Comparison of ENCODE assay signal across 15 cellular contexts in genomic region chr20:4896119-4896700, GRCh38.
DNase-seq lines count a peak whose midpoint lies in the region; ATAC-seq, FAIRE-seq and TF ChIP-seq lines count a peak whose summit lies in the region.
"Had no signal": no experiment of that assay in that cellular context is flagged by ENCODE, and none has a peak within 500 bp of the region (broad histone marks: within the 10 kb centered on the region; RNA-seq: fewer than 3 reads in every experiment).

No MANE protein-coding gene starts in this region.

- FAIRE-seq in H1 (lab: Jason Lieb, UNC) (no peak), GM12892 (lab: Jason Lieb, UNC) (no peak)
- FAIRE-seq: D721Med had no signal

- H2BK120ac ChIP-seq in H1 (replicated peaks; ENCODE audit: low read depth, low read length), result no peak overlapping the region

- no peaks in the 10 kb centered on the region for H3K27me3 ChIP-seq in BLaER1 treated with 17β-estradiol and CSF1 and Interleukin-3, amounts not matched to agents 10 nM and 100 nM
- H3K27me3 ChIP-seq in MM.1S (replicated peaks; ENCODE audit: insufficient read depth, low read length) (no peaks in the 10 kb centered on the region), H1 (replicated peaks in 1 of 4; ENCODE audit: control insufficient read depth in 3 of 4, extremely low read depth in 1 of 4, insufficient read depth in 3 of 4, low read length in 3 of 4) (no peaks in the 10 kb centered on the region; a peak in 1 of 7 replicates)
- H3K27me3 ChIP-seq: Peyer's patch had no signal

- H3K23ac ChIP-seq in H1 (ENCODE audit: insufficient read length), result no peak overlapping the region

- DNase-seq in MM.1S (no peak), H1 (ENCODE audit: low read depth in 1 of 2, low spot score in 2 of 2) (no peak), retina (peak; percentile 44), GM13977 (ENCODE audit: low spot score) (no peak), GM12892 (ENCODE audit: insufficient read length) (no peak), NCI-H1092 (lab: John Stamatoyannopoulos, UW) (no peak)
- no peak for DNase-seq in activated naive CD4-positive, alpha-beta T cell treated with anti-CD3 and anti-CD28 coated beads, Interleukin-2, amount 50 U/mL, for 72 hours (ENCODE audit: low spot score in 2 of 2)
- DNase-seq: DMS79 treated with DMSO at 0.1 percent for 48 hours, HCEC 1CT, IMR-90, NCI-H345, Peyer's patch had no signal

- TF ChIP-seq EP300 in H1 (IDR thresholded peaks at IDR 0.05; ENCODE audit: borderline replicate concordance in 1 of 2, low read depth in 2 of 2, low read length in 2 of 2), result no peak

- TF ChIP-seq CTCF in MM.1S (IDR thresholded peaks at IDR 0.05; ENCODE audit: low read length) (no peak), H1 (IDR thresholded peaks at IDR 0.05; ENCODE audit: control extremely low read depth in 1 of 3, insufficient read depth in 1 of 3, low read depth in 1 of 3, low read length in 3 of 3) (no peak), GM13977 (IDR thresholded peaks at IDR 0.05; ENCODE audit: extremely low read depth, insufficient read depth, missing control alignments) (no peak)

- no peak overlapping the region for H3K14ac ChIP-seq in H1 (ENCODE audit: insufficient read length)

- no peaks in the 10 kb centered on the region for H3K9me2 ChIP-seq in MM.1S (replicated peaks; ENCODE audit: insufficient read depth, low read length)

- peaks cover 24% of the 10 kb centered on the region for H3F3A ChIP-seq in MM.1S (ENCODE audit: insufficient read depth, low read length)

- H2BK5ac ChIP-seq in H1 (ENCODE audit: low read depth, low read length), result peak overlapping the region; percentile 18; the same call in 1 of the 2 replicates

- CTCF ChIA-PET in H1 (lab: Charles Lee; ENCODE audit: partially characterized antibody), result interaction anchor here (0.6 to 2.2 kb wide), 8 partner anchors 11 to 156 kb away, joined by 3 to 9 read pairs (median 4); no protein-coding TSS in a partner anchor

- H4K8ac ChIP-seq in H1 (ENCODE audit: extremely low read depth, insufficient read depth, low read length), result peak overlapping the region; percentile 73; the same call in 1 of the 2 replicates

- H3K23me2 ChIP-seq in H1 (ENCODE audit: low read depth, low read length), result no peaks in the 10 kb centered on the region

- in situ Hi-C loops in GM13977 (cut with MboI; ENCODE audit: low pct_unique_long_range_greater_than_20kb, low sequenced_read_pairs, unreplicated experiment), result no loop called here

- peak overlapping the region in 7 of 11 experiments; percentile 1 to 35 (median 12); a peak in 6 of 22 replicates for H3K9ac ChIP-seq in BLaER1 treated with 17β-estradiol and CSF1 and Interleukin-3, amounts not matched to agents 10 nM and 100 nM
- H3K9ac ChIP-seq in MM.1S (ENCODE audit: low read length), result peak overlapping the region; percentile 57
- H3K9ac ChIP-seq in H1 (replicated peaks in 1 of 4; ENCODE audit: extremely low read depth in 1 of 4, low read depth in 3 of 4, low read length in 3 of 4), result no peak overlapping the region; a peak in 1 of 7 replicates

- POLR2A ChIA-PET in H1 (lab: Charles Lee; ENCODE audit: partially characterized antibody), result no interaction called here

- peaks cover 35 to 68% (median 54%) of the 10 kb centered on the region in 11 experiments for H3K36me3 ChIP-seq in BLaER1 treated with 17β-estradiol and CSF1 and Interleukin-3, amounts not matched to agents 10 nM and 100 nM
- H3K36me3 ChIP-seq in MM.1S (replicated peaks; ENCODE audit: insufficient read depth, low read length), result no peaks in the 10 kb centered on the region
- no peaks in the 10 kb centered on the region for H3K36me3 ChIP-seq in H1 (ENCODE audit: control insufficient read depth in 2 of 4, insufficient read depth in 4 of 4, low read length in 3 of 4)
- H3K36me3 ChIP-seq: Peyer's patch had no signal

- peak overlapping the region; percentile 43; the same call in 1 of the 2 replicates for H2AK5ac ChIP-seq in H1 (ENCODE audit: low read depth, low read length)

- H4K91ac ChIP-seq in H1 (replicated peaks; ENCODE audit: insufficient read length, low read length), result peak overlapping the region; percentile 52

- peak overlapping the region; percentile 38; the same call in 1 of the 2 replicates for H3K18ac ChIP-seq in H1 (ENCODE audit: extremely low read depth, low read length)

- H3K4me2 ChIP-seq in BLaER1 treated with 17β-estradiol and CSF1 and Interleukin-3, amounts not matched to agents 10 nM and 100 nM, result peak overlapping the region; percentile 77 to 92 (median 85)
- H3K4me2 ChIP-seq in MM.1S (ENCODE audit: low read depth, low read length) (peak overlapping the region; percentile 74; the same call in 1 of the 2 replicates), H1 (ENCODE audit: insufficient read depth in 1 of 2, low read depth in 2 of 2, low read length in 2 of 2) (no peak overlapping the region)

- no peaks in the 10 kb centered on the region for H3K9me3 Mint-ChIP-seq in activated naive CD4-positive, alpha-beta T cell treated with anti-CD3 and anti-CD28 coated beads, Interleukin-2, amount 50 U/mL, for 72 hours
- H3K9me3 Mint-ChIP-seq: CD4-positive, alpha-beta memory T cell had no signal

- TF ChIP-seq POLR2A in H1 (IDR thresholded peaks at IDR 0.05; ENCODE audit: control extremely low read depth in 1 of 2, low read depth in 2 of 2, low read length in 2 of 2), result no peak
- TF ChIP-seq POLR2A in GM12892 (IDR thresholded peaks at IDR 0.05; ENCODE audit: low read depth, low read length), result no peak

- H3K27ac ChIP-seq in BLaER1 treated with 17β-estradiol and CSF1 and Interleukin-3, amounts not matched to agents 10 nM and 100 nM, result peak overlapping the region in 4 of 11 experiments; percentile 31 to 68 (median 50); a peak in 8 of 22 replicates
- H3K27ac ChIP-seq in MM.1S (ENCODE audit: low read length), result peak overlapping the region; percentile 89
- H3K27ac ChIP-seq in H1 (ENCODE audit: low read depth, low read length), result no peak overlapping the region
- H3K27ac ChIP-seq: Peyer's patch had no signal

- H2BK15ac ChIP-seq in H1 (ENCODE audit: low read length), result peak overlapping the region; percentile 53; the same call in 1 of the 2 replicates

- H3K4ac ChIP-seq in H1 (replicated peaks; ENCODE audit: insufficient read length, low read depth, low read length), result peak overlapping the region; percentile 34

- ATAC-seq in activated naive CD4-positive, alpha-beta T cell treated with anti-CD3 and anti-CD28 coated beads, Interleukin-2, amount 50 U/mL, for 72 hours, result no peak

- H2BK20ac ChIP-seq in H1 (ENCODE audit: low read length), result no peak overlapping the region

- H4K5ac ChIP-seq in H1 (ENCODE audit: insufficient read length, low read depth, low read length), result no peak overlapping the region

- H2BK12ac ChIP-seq in H1 (ENCODE audit: low read depth, low read length), result peak overlapping the region; percentile 62; the same call in 1 of the 2 replicates

- peaks cover 43 to 76% (median 59%) of the 10 kb centered on the region in 11 experiments; a peak in 20 of 22 replicates for H4K20me1 ChIP-seq in BLaER1 treated with 17β-estradiol and CSF1 and Interleukin-3, amounts not matched to agents 10 nM and 100 nM
- no peaks in the 10 kb centered on the region for H4K20me1 ChIP-seq in MM.1S (ENCODE audit: insufficient read depth, low read length)
- no peaks in the 10 kb centered on the region for H4K20me1 ChIP-seq in H1 (replicated peaks in 1 of 2; ENCODE audit: control insufficient read depth in 1 of 2, insufficient read depth in 2 of 2, low read length in 2 of 2)

- H2AFZ ChIP-seq in MM.1S (ENCODE audit: low read length) (no peak overlapping the region), H1 (ENCODE audit: low read length) (no peak overlapping the region)

- H3K4me3 ChIP-seq in BLaER1 treated with 17β-estradiol and CSF1 and Interleukin-3, amounts not matched to agents 10 nM and 100 nM, result peak overlapping the region in 1 of 10 experiments; percentile 5; a peak in 2 of 20 replicates
- no peak overlapping the region for H3K4me3 ChIP-seq in MM.1S (ENCODE audit: low read length)
- H3K4me3 ChIP-seq in H1 (ENCODE audit: extremely low read depth in 1 of 4, insufficient read depth in 2 of 4, low read depth in 3 of 4, low read length in 4 of 4), result no peak overlapping the region
- H3K4me3 ChIP-seq: Peyer's patch had no signal

- no peak overlapping the region for H3K27ac Mint-ChIP-seq in activated naive CD4-positive, alpha-beta T cell treated with anti-CD3 and anti-CD28 coated beads, Interleukin-2, amount 50 U/mL, for 72 hours

- H3K79me2 ChIP-seq in MM.1S (ENCODE audit: low read length) (peaks cover 15% of the 10 kb centered on the region), H1 (ENCODE audit: control insufficient read depth in 1 of 2, insufficient read depth in 2 of 2, low read length in 2 of 2) (no peaks in the 10 kb centered on the region)

- no peaks in the 10 kb centered on the region for H3K36me3 Mint-ChIP-seq in activated naive CD4-positive, alpha-beta T cell treated with anti-CD3 and anti-CD28 coated beads, Interleukin-2, amount 50 U/mL, for 72 hours

- 88% methylated on average over 14 of the region's 16 CpGs; no CpG with 5 or more reads in 1 of the 2 experiments for WGBS in H1 (ENCODE audit: extremely low coverage in 1 of 2, insufficient coverage in 1 of 2, insufficient read length in 1 of 2, insufficient replicate concordance in 2 of 2, low coverage in 1 of 2, low lambda C conversion rate in 2 of 2, missing lambda C conversion rate in 1 of 2), 2 experiments

- H3K9me3 ChIP-seq in BLaER1 treated with 17β-estradiol and CSF1 and Interleukin-3, amounts not matched to agents 10 nM and 100 nM (replicated peaks in 1 of 11), result no peaks in the 10 kb centered on the region
- H3K9me3 ChIP-seq in MM.1S (replicated peaks; ENCODE audit: insufficient read depth, low read length) (no peaks in the 10 kb centered on the region), H1 (ENCODE audit: insufficient read depth in 2 of 2, low read depth in 1 of 2, low read length in 1 of 2) (no peaks in the 10 kb centered on the region)
- H3K9me3 ChIP-seq: Peyer's patch had no signal

- no peak for TF ChIP-seq RAD21 in H1 (IDR thresholded peaks at IDR 0.05 in 1 of 2, conservative IDR thresholded peaks at IDR 0.05 in 1 of 2; ENCODE audit: low read depth in 2 of 2, low read length in 2 of 2)

- no peak overlapping the region for H3K56ac ChIP-seq in H1 (replicated peaks; ENCODE audit: insufficient read length, low read depth, low read length)

- no peaks in the 10 kb centered on the region; the same call in 1 of the 2 replicates for H3K79me1 ChIP-seq in H1 (ENCODE audit: low read depth, low read length)

- H3K4me1 ChIP-seq in BLaER1 treated with 17β-estradiol and CSF1 and Interleukin-3, amounts not matched to agents 10 nM and 100 nM, result peaks cover 67 to 82% (median 74%) of the 10 kb centered on the region in 10 experiments
- H3K4me1 ChIP-seq in MM.1S (ENCODE audit: low read length) (peaks cover 55% of the 10 kb centered on the region), H1 (replicated peaks in 1 of 4; ENCODE audit: control insufficient read depth in 3 of 4, insufficient read depth in 4 of 4, low read length in 3 of 4) (peaks cover 0 to 16% (median 10%) of the 10 kb centered on the region in 4 experiments; a peak in 5 of 7 replicates)

TF ChIP-seq in H1, 55 proteins besides CTCF, POLR2A, EP300 and RAD21 (continues in another document):
- TF ChIP-seq KDM4A (IDR thresholded peaks at IDR 0.05; ENCODE audit: low read depth, low read length, severe bottlenecking) (no peak), JUN (IDR thresholded peaks at IDR 0.05; ENCODE audit: low read depth, low read length) (no peak), SRF (IDR thresholded peaks at IDR 0.05; ENCODE audit: low read depth, low read length) (no peak), JUND (IDR thresholded peaks at IDR 0.05; ENCODE audit: low read length) (no peak), TBP (IDR thresholded peaks at IDR 0.05; ENCODE audit: low read depth, low read length) (no peak)

Comparison
In these comparisons a context has a peak if more than half of its experiments do, and no peak if none do; other contexts are left out.
1. H3K4me2 ChIP-seq: peak in BLaER1 treated with 17β-estradiol and CSF1 and Interleukin-3, amounts not matched to agents 10 nM and 100 nM (11 of 11) and MM.1S (single experiment); none in H1 (0 of 2).
2. H3K9ac ChIP-seq: peak in BLaER1 treated with 17β-estradiol and CSF1 and Interleukin-3, amounts not matched to agents 10 nM and 100 nM (7 of 11) and MM.1S (single experiment); none in H1 (0 of 4).